31 cellular contexts compared by ENCODE assay signal in genomic region chr9:21324040-21324439, GRCh38. TPM values are rescaled to one million over a fixed set of nuclear protein-coding genes. Genes with fewer than 3 reads are reported as not detected.
DNase-seq lines count a peak whose midpoint lies in the region; ATAC-seq lines count a peak whose summit lies in the region.
"Had no signal": no experiment of that assay in that cellular context is flagged by ENCODE, and none has a peak within 500 bp of the region (broad histone marks: within the 10 kb centered on the region; RNA-seq: fewer than 3 reads in every experiment).

No MANE protein-coding gene starts in this region.

- no peak overlapping the region for H3K4me2 ChIP-seq in trophoblast cell (ENCODE audit: low read length)
- H3K4me2 ChIP-seq: smooth muscle cell had no signal

- peaks cover 3% of the 10 kb centered on the region for H3K36me3 Mint-ChIP-seq in activated naive CD8-positive, alpha-beta T cell
- peaks cover 8% of the 10 kb centered on the region for H3K36me3 Mint-ChIP-seq in activated naive CD8-positive, alpha-beta T cell treated with anti-CD3 and anti-CD28 coated beads for 36 hours
- peaks cover 0 to 49% (median 4%) of the 10 kb centered on the region in 3 donors for H3K36me3 Mint-ChIP-seq in naive thymus-derived CD8-positive, alpha-beta T cell

- H3K27ac ChIP-seq in trophoblast cell (ENCODE audit: low read depth, low read length), result no peak overlapping the region
- H3K27ac ChIP-seq: right atrium auricular region had no signal

- H3K9ac ChIP-seq in trophoblast cell (ENCODE audit: low read length), result no peak overlapping the region

- POLR2A ChIA-PET in naive thymus-derived CD8-positive, alpha-beta T cell (lab: Charles Lee), result interaction anchor here (1.1 kb wide), 1 partner anchor 11 kb away, joined by 3 read pairs; the partner anchor contains the start of gene KLHL9

- WGBS in trophoblast cell (ENCODE audit: extremely low coverage, insufficient coverage, insufficient read length), result no CpG with 5 or more reads among the region's 4 CpGs

- H3K9me3 ChIP-seq in trophoblast cell (ENCODE audit: insufficient read depth, low read depth, low read length), result no peaks in the 10 kb centered on the region
- H3K9me3 ChIP-seq: Caco-2, MG63, right atrium auricular region had no signal

- no peaks in the 10 kb centered on the region for H3K27me3 ChIP-seq in trophoblast cell (ENCODE audit: insufficient read depth, low read length)
- H3K27me3 ChIP-seq: MG63, right atrium auricular region had no signal

- H2AK5ac ChIP-seq in trophoblast cell (ENCODE audit: low read length), result no peak overlapping the region

- H2AFZ ChIP-seq in trophoblast cell (ENCODE audit: insufficient read depth, low read length, poor library complexity), result no peak overlapping the region

- H3K4ac ChIP-seq in trophoblast cell (ENCODE audit: low read depth, low read length), result no peak overlapping the region

- no peak overlapping the region for H2BK120ac ChIP-seq in trophoblast cell (ENCODE audit: insufficient read depth, low read length, poor library complexity)

- no peaks in the 10 kb centered on the region for H3K79me2 ChIP-seq in trophoblast cell (ENCODE audit: control insufficient read depth, insufficient read depth, low read length, poor library complexity)

- H2BK5ac ChIP-seq in trophoblast cell (ENCODE audit: low read depth, low read length, poor library complexity), result no peak overlapping the region

- H4K12ac ChIP-seq in trophoblast cell (ENCODE audit: low read depth, low read length), result no peak overlapping the region

- H3K27ac Mint-ChIP-seq in activated naive CD8-positive, alpha-beta T cell, result peak overlapping the region; percentile 5
- H3K27ac Mint-ChIP-seq in activated naive CD8-positive, alpha-beta T cell treated with anti-CD3 and anti-CD28 coated beads for 36 hours, result no peak overlapping the region
- H3K27ac Mint-ChIP-seq in naive thymus-derived CD8-positive, alpha-beta T cell, result peak overlapping the region in 7 of 10 donors; percentile 22 to 73 (median 54)
- H3K27ac Mint-ChIP-seq: activated T-helper 2 cell treated with anti-CD3 and anti-CD28 coated beads, Interferon-gamma antibody, Interleukin-2, Interleukin-4, amounts not matched to agents 10 μg/mL and 5 μg/mL and 100 μg/mL, durations not matched to agents 14 hours and 24 hours and 36 hours; T-helper 2 cell treated with Interferon-gamma antibody and Interleukin-4, amounts not matched to agents 5 μg/mL and 100 μg/mL, for 36 hours had no signal

- H3K23ac ChIP-seq in trophoblast cell (ENCODE audit: low read length), result no peak overlapping the region

- no peak for DNase-seq in activated naive CD8-positive, alpha-beta T cell treated with anti-CD3 and anti-CD28 coated beads for 36 hours
- DNase-seq in MV-4-11 (lab: John Stamatoyannopoulos, UW), result peak; percentile 73
- DNase-seq in dermis blood vessel endothelial cell, result peak; percentile 44
- DNase-seq in naive thymus-derived CD8-positive, alpha-beta T cell, result no peak
- DNase-seq in trophoblast cell, result no peak
- no peak for DNase-seq in occipital lobe (lab: John Stamatoyannopoulos, UW)
- no peak for DNase-seq in stimulated activated CD4-positive, alpha-beta T cell treated with anti-CD3 and anti-CD28 coated beads, Interleukin-4, amount 100 ng/mL, for 4 hours
- DNase-seq: activated CD4-positive, alpha-beta T cell treated with anti-CD3 and anti-CD28 coated beads, Interleukin-2, amount 50 U/mL, for 1 hour; Caco-2; caudate nucleus; hypothalamus; MG63; midbrain; NCI-H2107; NCI-H446 treated with DMSO at 0.1 percent for 48 hours; OCI-M1; stimulated activated CD4-positive, alpha-beta T cell treated with anti-CD3 and anti-CD28 coated beads, Interleukin-2, amount 100 ng/mL, for 24 hours had no signal

- ATAC-seq in naive thymus-derived CD8-positive, alpha-beta T cell, result no peak
- ATAC-seq: K562, left lobe of liver, SK-N-SH treated with all-trans-retinoic acid at 6 μM for 48 hours had no signal

- no peak overlapping the region for H4K91ac ChIP-seq in trophoblast cell (ENCODE audit: low read depth, low read length)

- no peak overlapping the region for H3K4me3 Mint-ChIP-seq in activated naive CD8-positive, alpha-beta T cell
- H3K4me3 Mint-ChIP-seq in activated naive CD8-positive, alpha-beta T cell treated with anti-CD3 and anti-CD28 coated beads for 36 hours, result no peak overlapping the region
- H3K4me3 Mint-ChIP-seq in naive thymus-derived CD8-positive, alpha-beta T cell, result no peak overlapping the region
- H3K4me3 Mint-ChIP-seq: T-helper 2 cell treated with Interferon-gamma antibody and Interleukin-4, amounts not matched to agents 5 μg/mL and 100 μg/mL, for 36 hours had no signal

- no peak overlapping the region for H3K14ac ChIP-seq in trophoblast cell (ENCODE audit: low read length)

- peaks cover 38% of the 10 kb centered on the region for H3K4me1 Mint-ChIP-seq in activated naive CD8-positive, alpha-beta T cell (ENCODE audit: low read depth)
- peaks cover 32% of the 10 kb centered on the region for H3K4me1 Mint-ChIP-seq in activated naive CD8-positive, alpha-beta T cell treated with anti-CD3 and anti-CD28 coated beads for 36 hours
- H3K4me1 Mint-ChIP-seq in naive thymus-derived CD8-positive, alpha-beta T cell, result peaks cover 10 to 38% (median 27%) of the 10 kb centered on the region in 4 donors

- H3K27me3 Mint-ChIP-seq in activated naive CD8-positive, alpha-beta T cell, result no peaks in the 10 kb centered on the region
- no peaks in the 10 kb centered on the region for H3K27me3 Mint-ChIP-seq in activated naive CD8-positive, alpha-beta T cell treated with anti-CD3 and anti-CD28 coated beads for 36 hours
- no peaks in the 10 kb centered on the region for H3K27me3 Mint-ChIP-seq in naive thymus-derived CD8-positive, alpha-beta T cell

- no peak overlapping the region for H4K8ac ChIP-seq in trophoblast cell (ENCODE audit: low read depth, low read length)

- peaks cover 0 to 5% of the 10 kb centered on the region in 2 experiments for H3K36me3 ChIP-seq in trophoblast cell (ENCODE audit: control insufficient read depth in 1 of 2, insufficient read depth in 2 of 2, low read length in 2 of 2)

- no peak overlapping the region for H3K18ac ChIP-seq in trophoblast cell (ENCODE audit: low read length)

- no peaks in the 10 kb centered on the region for H3K79me1 ChIP-seq in trophoblast cell (ENCODE audit: low read length)

- H2BK12ac ChIP-seq in trophoblast cell (ENCODE audit: low read length), result no peak overlapping the region

- H3K4me1 ChIP-seq in trophoblast cell (ENCODE audit: control insufficient read depth in 1 of 2, insufficient read depth in 2 of 2, low read length in 2 of 2), result no peaks in the 10 kb centered on the region
- H3K4me1 ChIP-seq: Caco-2 had no signal

- H3K4me3 ChIP-seq in trophoblast cell (ENCODE audit: low read depth, low read length), result no peak overlapping the region
- H3K4me3 ChIP-seq: K562, MG63, right atrium auricular region, smooth muscle cell had no signal

- no peaks in the 10 kb centered on the region for H3K9me3 Mint-ChIP-seq in activated naive CD8-positive, alpha-beta T cell (ENCODE audit: low read depth)
- no peaks in the 10 kb centered on the region for H3K9me3 Mint-ChIP-seq in activated naive CD8-positive, alpha-beta T cell treated with anti-CD3 and anti-CD28 coated beads for 36 hours
- no peaks in the 10 kb centered on the region for H3K9me3 Mint-ChIP-seq in naive thymus-derived CD8-positive, alpha-beta T cell
- H3K9me3 Mint-ChIP-seq: activated T-helper 2 cell treated with anti-CD3 and anti-CD28 coated beads, Interferon-gamma antibody, Interleukin-2, Interleukin-4, amounts not matched to agents 10 μg/mL and 5 μg/mL and 100 μg/mL, durations not matched to agents 14 hours and 24 hours and 36 hours; T-helper 2 cell treated with Interferon-gamma antibody and Interleukin-4, amounts not matched to agents 5 μg/mL and 100 μg/mL, for 36 hours had no signal

RNA-seq across cellular contexts. Expression of gene KLHL9, which starts 11.2 kb away (rescaled TPM):
- 10 to 100 TPM; 13.6 to 14.2 TPM for total RNA-seq in activated naive CD8-positive, alpha-beta T cell treated with anti-CD3 and anti-CD28 coated beads for 36 hours
- total RNA-seq in dermis blood vessel endothelial cell (44.2 and 45.3 TPM in 2 replicates), occipital lobe (81.4 TPM)
- total RNA-seq in naive thymus-derived CD8-positive, alpha-beta T cell, result 10 to 100 TPM; 33.8 to 36.4 TPM
- polyA plus RNA-seq in naive thymus-derived CD8-positive, alpha-beta T cell, result 10 to 100 TPM; 14.8 to 19.6 (median 18.6) TPM
- 18.3 and 18.5 TPM in 2 replicates for polyA plus RNA-seq in trophoblast cell (2013)
- polyA plus RNA-seq: K562 had no signal

RNA-seq across cellular contexts. Expression of gene IFNA5, which starts 18.9 kb away (rescaled TPM):
- not detected for total RNA-seq in activated naive CD8-positive, alpha-beta T cell treated with anti-CD3 and anti-CD28 coated beads for 36 hours
- total RNA-seq in dermis blood vessel endothelial cell (0.09 TPM in 1 of 2 replicates, not detected in the other), occipital lobe (not detected)
- total RNA-seq in naive thymus-derived CD8-positive, alpha-beta T cell, result under 1 TPM in 1 of 2 experiments, not detected in 1; 0.52 TPM
- polyA plus RNA-seq in naive thymus-derived CD8-positive, alpha-beta T cell, result not detected
- polyA plus RNA-seq in trophoblast cell (2013), result not detected in 2 replicates
- total RNA-seq: activated T-helper 2 cell treated with anti-CD3 and anti-CD28 coated beads, Interferon-gamma antibody, Interleukin-2, Interleukin-4, amounts not matched to agents 10 μg/mL and 5 μg/mL and 100 μg/mL, durations not matched to agents 14 hours and 24 hours and 36 hours; Caco-2; dermis microvascular lymphatic vessel endothelial cell; fibroblast of lung; K562; left lobe of liver; right atrium auricular region; ureter had no signal
- polyA plus RNA-seq: BJ, fibroblast of lung, K562, neural cell, smooth muscle cell had no signal

RNA-seq across cellular contexts. Expression of gene IFNA6, which starts 26.6 kb away (rescaled TPM):
- total RNA-seq in activated naive CD8-positive, alpha-beta T cell treated with anti-CD3 and anti-CD28 coated beads for 36 hours, result not detected
- total RNA-seq in dermis blood vessel endothelial cell, result not detected in 2 replicates
- not detected for total RNA-seq in naive thymus-derived CD8-positive, alpha-beta T cell
- not detected for polyA plus RNA-seq in naive thymus-derived CD8-positive, alpha-beta T cell
- polyA plus RNA-seq in trophoblast cell (2013), result not detected in 2 replicates
- total RNA-seq in occipital lobe, result not detected
- total RNA-seq: activated T-helper 2 cell treated with anti-CD3 and anti-CD28 coated beads, Interferon-gamma antibody, Interleukin-2, Interleukin-4, amounts not matched to agents 10 μg/mL and 5 μg/mL and 100 μg/mL, durations not matched to agents 14 hours and 24 hours and 36 hours; Caco-2; dermis microvascular lymphatic vessel endothelial cell; fibroblast of lung; K562; left lobe of liver; right atrium auricular region; smooth muscle cell; subcutaneous adipose tissue; ureter had no signal
- polyA plus RNA-seq: BJ, fibroblast of lung, K562, neural cell, smooth muscle cell had no signal

RNA-seq across cellular contexts. Expression of gene IFNA13, which starts 43.8 kb away (rescaled TPM):
- not detected for total RNA-seq in activated naive CD8-positive, alpha-beta T cell treated with anti-CD3 and anti-CD28 coated beads for 36 hours
- total RNA-seq in dermis blood vessel endothelial cell, result not detected in 2 replicates
- total RNA-seq in naive thymus-derived CD8-positive, alpha-beta T cell, result not detected
- not detected for polyA plus RNA-seq in naive thymus-derived CD8-positive, alpha-beta T cell
- not detected in 2 replicates for polyA plus RNA-seq in trophoblast cell (2013)
- total RNA-seq in occipital lobe, result not detected
- total RNA-seq: activated T-helper 2 cell treated with anti-CD3 and anti-CD28 coated beads, Interferon-gamma antibody, Interleukin-2, Interleukin-4, amounts not matched to agents 10 μg/mL and 5 μg/mL and 100 μg/mL, durations not matched to agents 14 hours and 24 hours and 36 hours; Caco-2; dermis microvascular lymphatic vessel endothelial cell; fibroblast of lung; K562; left lobe of liver; right atrium auricular region; smooth muscle cell; subcutaneous adipose tissue; ureter had no signal
- polyA plus RNA-seq: BJ, fibroblast of lung, K562, neural cell, smooth muscle cell had no signal

Comparison
In these comparisons a context has a peak if more than half of its experiments do, and no peak if none do; other contexts are left out.
1. DNase-seq: peak in MV-4-11 (single experiment) and dermis blood vessel endothelial cell (single experiment); none in activated naive CD8-positive, alpha-beta T cell treated with anti-CD3 and anti-CD28 coated beads for 36 hours (single experiment), naive thymus-derived CD8-positive, alpha-beta T cell (0 of 10), trophoblast cell (0 of 2), occipital lobe (single experiment) and stimulated activated CD4-positive, alpha-beta T cell treated with anti-CD3 and anti-CD28 coated beads, Interleukin-4, amount 100 ng/mL, for 4 hours (0 of 2).